ENCODE assay signal across 1 cellular context in genomic region chr2:87531968-87532712, GRCh38.
TF ChIP-seq lines count a peak whose summit lies in the region.
"Not testable (repeated sequence)": the region's sequence is repeated elsewhere in the genome, so short reads cannot be mapped to it uniquely, and the experiment has no call there.

No MANE protein-coding gene starts in this region.

TF ChIP-seq in HepG2, 621 proteins besides CTCF, POLR2A, EP300 and RAD21 (continued from another document):
- TF ChIP-seq ARID5B (CRISPR knock-in tag; IDR thresholded peaks at IDR 0.05) (peak; percentile 73), RARA (CRISPR knock-in tag; IDR thresholded peaks at IDR 0.05) (0 out of 2 replicates have a peak, but pooled peaks have one; percentile 7), SOX5 (CRISPR knock-in tag; IDR thresholded peaks at IDR 0.05; ENCODE audit: borderline replicate concordance) (peak; percentile 34; the same call in 1 of the 2 replicates), SAP130 (CRISPR knock-in tag; IDR thresholded peaks at IDR 0.05; ENCODE audit: low read depth) (peak; percentile 67), GATAD2A (CRISPR knock-in tag; IDR thresholded peaks at IDR 0.05) (peak; percentile 45; the same call in 1 of the 2 replicates), FOXP1 (CRISPR knock-in tag; IDR thresholded peaks at IDR 0.05) (peak; percentile 80), FOXP4 (CRISPR knock-in tag; IDR thresholded peaks at IDR 0.05) (peak; percentile 75)
- not testable (repeated sequence) for TF ChIP-seq FOXP1 (IDR thresholded peaks at IDR 0.05)
